Comparison of ENCODE assay signal across 12 cellular contexts in genomic region chr19:51019544-51019925, GRCh38. TPM values are rescaled to one million over a fixed set of nuclear protein-coding genes. Genes with fewer than 3 reads are reported as not detected.
A peak's percentile ranks its signal among the peaks of the same experiment; 100 is the strongest.
DNase-seq lines count a peak whose midpoint lies in the region; ATAC-seq and TF ChIP-seq lines count a peak whose summit lies in the region.
"Had no signal": no experiment of that assay in that cellular context is flagged by ENCODE, and none has a peak within 500 bp of the region (broad histone marks: within the 10 kb centered on the region; RNA-seq: fewer than 3 reads in every experiment).

TSS of gene KLK10 (minus strand) at chr19:51019709. CDS start at chr19:51019130, 579 bp downstream.

- no peak within 1 kb of the TSS for H2BK120ac ChIP-seq in mesendoderm (ENCODE audit: low read depth, low read length)

- no peak within 1 kb of the TSS for H3K23ac ChIP-seq in mesendoderm (ENCODE audit: low read length)

- H3K27me3 ChIP-seq in mesendoderm (ENCODE audit: insufficient read depth, low read length, poor library complexity) = peaks cover 8% of the 10 kb centered on the region

- H3K9me3 Mint-ChIP-seq in activated naive CD4-positive, alpha-beta T cell treated with anti-CD3 and anti-CD28 coated beads, Interleukin-2, amount 10 ng/mL, durations not matched to agents 7 days and 5 days = no peaks in the 10 kb centered on the region
- no peaks in the 10 kb centered on the region for H3K9me3 Mint-ChIP-seq in central memory CD8-positive, alpha-beta T cell
- H3K9me3 Mint-ChIP-seq in type B pancreatic cell = no peaks in the 10 kb centered on the region

- no peak within 1 kb of the TSS for H3K27ac ChIP-seq in mesendoderm (ENCODE audit: low read depth, low read length)
- H3K27ac ChIP-seq: HL-60 had no signal

- ATAC-seq in central memory CD8-positive, alpha-beta T cell (replicated peaks; ENCODE audit: extremely low read depth, poor library complexity, severe bottlenecking) = no peak
- ATAC-seq in HG03196 (IDR thresholded peaks at IDR 0.05; ENCODE audit: unreplicated experiment) (no peak), GM19467 (IDR thresholded peaks at IDR 0.05; ENCODE audit: unreplicated experiment) (no peak)

- H2BK15ac ChIP-seq in mesendoderm (replicated peaks; ENCODE audit: low read depth) = no peak within 1 kb of the TSS

- H2BK5ac ChIP-seq in mesendoderm (ENCODE audit: low read length) = no peak within 1 kb of the TSS

- no peaks in the 10 kb centered on the region for H3K36me3 Mint-ChIP-seq in activated naive CD4-positive, alpha-beta T cell treated with anti-CD3 and anti-CD28 coated beads, Interleukin-2, amount 10 ng/mL, durations not matched to agents 7 days and 5 days
- no peaks in the 10 kb centered on the region for H3K36me3 Mint-ChIP-seq in central memory CD8-positive, alpha-beta T cell (ENCODE audit: insufficient read depth)
- no peaks in the 10 kb centered on the region for H3K36me3 Mint-ChIP-seq in type B pancreatic cell

- H3K27ac Mint-ChIP-seq in activated naive CD4-positive, alpha-beta T cell treated with anti-CD3 and anti-CD28 coated beads, Interleukin-2, amount 10 ng/mL, durations not matched to agents 7 days and 5 days = no peak within 1 kb of the TSS
- H3K27ac Mint-ChIP-seq in central memory CD8-positive, alpha-beta T cell (ENCODE audit: low read depth) = peak within 1 kb of the TSS; percentile 5
- peak within 1 kb of the TSS; percentile 25 for H3K27ac Mint-ChIP-seq in type B pancreatic cell

- peak within 1 kb of the TSS; percentile 2 for H3K9ac ChIP-seq in mesendoderm (ENCODE audit: low read length)

- H3K27me3 Mint-ChIP-seq in activated naive CD4-positive, alpha-beta T cell treated with anti-CD3 and anti-CD28 coated beads, Interleukin-2, amount 10 ng/mL, durations not matched to agents 7 days and 5 days = peaks cover 88% of the 10 kb centered on the region
- H3K27me3 Mint-ChIP-seq in central memory CD8-positive, alpha-beta T cell = peaks cover 82% of the 10 kb centered on the region
- H3K27me3 Mint-ChIP-seq in type B pancreatic cell = peaks cover 76% of the 10 kb centered on the region

- H4K5ac ChIP-seq in mesendoderm (ENCODE audit: low read length) = no peak within 1 kb of the TSS

- no peak within 1 kb of the TSS for H3K4ac ChIP-seq in mesendoderm (ENCODE audit: low read depth, low read length)

- H3K36me3 ChIP-seq in mesendoderm (ENCODE audit: control insufficient read depth, insufficient read depth, low read length) = no peaks in the 10 kb centered on the region

- TF ChIP-seq CTCF in type B pancreatic cell (conservative IDR thresholded peaks at IDR 0.05) = no peak

- H3K56ac ChIP-seq in mesendoderm (ENCODE audit: low read length) = peak within 1 kb of the TSS; percentile 15

- H3K79me1 ChIP-seq in mesendoderm (ENCODE audit: low read length) = no peaks in the 10 kb centered on the region

- no peaks in the 10 kb centered on the region for H3K4me1 ChIP-seq in mesendoderm (ENCODE audit: control insufficient read depth, low read depth, low read length)

- H2AK5ac ChIP-seq in mesendoderm (ENCODE audit: low read length) = no peak within 1 kb of the TSS

- peaks cover 22% of the 10 kb centered on the region for H3K4me1 Mint-ChIP-seq in activated naive CD4-positive, alpha-beta T cell treated with anti-CD3 and anti-CD28 coated beads, Interleukin-2, amount 10 ng/mL, durations not matched to agents 7 days and 5 days
- H3K4me1 Mint-ChIP-seq in central memory CD8-positive, alpha-beta T cell = peaks cover 27% of the 10 kb centered on the region
- no peaks in the 10 kb centered on the region for H3K4me1 Mint-ChIP-seq in type B pancreatic cell (ENCODE audit: unreplicated experiment)

- CTCF ChIA-PET in activated naive CD4-positive, alpha-beta T cell treated with anti-CD3 and anti-CD28 coated beads, Interleukin-2, amount 10 ng/mL, durations not matched to agents 7 days and 5 days (lab: Charles Lee) = interaction anchor here (2.7 kb wide), 1 partner anchor 76 kb away, joined by 26 read pairs; no protein-coding TSS in a partner anchor

- H3K18ac ChIP-seq in mesendoderm (ENCODE audit: low read length) = no peak within 1 kb of the TSS

- no peak for DNase-seq in activated naive CD4-positive, alpha-beta T cell treated with anti-CD3 and anti-CD28 coated beads, Interleukin-2, amount 10 ng/mL, durations not matched to agents 7 days and 5 days
- DNase-seq in activated naive CD4-positive, alpha-beta T cell (lab: John Stamatoyannopoulos, UW) = no peak
- DNase-seq in central memory CD8-positive, alpha-beta T cell (ENCODE audit: low spot score in 2 of 2) = no peak
- DNase-seq in mesendoderm = no peak
- no peak for DNase-seq in type B pancreatic cell (ENCODE audit: extremely low spot score, unreplicated experiment)
- no peak for DNase-seq in DMS79 (lab: John Stamatoyannopoulos, UW)
- DNase-seq: NCI-H2107 had no signal

- peak within 1 kb of the TSS; percentile 52 for H3K4me2 ChIP-seq in mesendoderm (ENCODE audit: low read length)

- H3K79me2 ChIP-seq in mesendoderm (ENCODE audit: control insufficient read depth, insufficient read depth, low read length) = no peaks in the 10 kb centered on the region

- H3K4me3 ChIP-seq in mesendoderm (ENCODE audit: low read length) = no peak within 1 kb of the TSS

- WGBS in mesendoderm (ENCODE audit: extremely low coverage, insufficient coverage, low lambda C conversion rate) = no CpG with 5 or more reads among the region's 14 CpGs

- no peak within 1 kb of the TSS for H4K8ac ChIP-seq in mesendoderm (ENCODE audit: low read depth, low read length)

- H3K4me3 Mint-ChIP-seq in activated naive CD4-positive, alpha-beta T cell treated with anti-CD3 and anti-CD28 coated beads, Interleukin-2, amount 10 ng/mL, durations not matched to agents 7 days and 5 days = peak within 1 kb of the TSS; percentile 28
- peak within 1 kb of the TSS; percentile 73 for H3K4me3 Mint-ChIP-seq in central memory CD8-positive, alpha-beta T cell
- peak within 1 kb of the TSS; percentile 85 for H3K4me3 Mint-ChIP-seq in type B pancreatic cell

RNA-seq across cellular contexts. Expression of gene KLK10, which starts in this region (rescaled TPM):
- 0.56 TPM for polyA plus RNA-seq in mesendoderm (2013, experiment 1 of 2)
- polyA plus RNA-seq in mesendoderm (2013, experiment 2 of 2) = 0.64 TPM
- 1.8 and 2.2 TPM in 2 replicates for total RNA-seq in type B pancreatic cell (ENCODE audit: low replicate concordance)
- total RNA-seq: liver, SK-MEL-5 had no signal

Comparison
In these comparisons a context has a peak if more than half of its experiments do, and no peak if none do; other contexts are left out.
1. H3K4me3 Mint-ChIP-seq: peak in every context shown above with its lines; median percentile 85 in type B pancreatic cell; 73 in central memory CD8-positive, alpha-beta T cell; 28 in activated naive CD4-positive, alpha-beta T cell treated with anti-CD3 and anti-CD28 coated beads, Interleukin-2, amount 10 ng/mL, durations not matched to agents 7 days and 5 days.